1 cellular context compared by ENCODE assay signal in genomic region chr16:30491744-30492308, GRCh38.
TF ChIP-seq lines count a peak whose summit lies in the region.

No MANE protein-coding gene starts in this region.

TF ChIP-seq in GM12878, 131 proteins besides CTCF, POLR2A, EP300 and RAD21:
- no peak for TF ChIP-seq SIX5 (IDR thresholded peaks at IDR 0.05; ENCODE audit: low read depth, low read length, severe bottlenecking)
- TF ChIP-seq, protein P1, sequence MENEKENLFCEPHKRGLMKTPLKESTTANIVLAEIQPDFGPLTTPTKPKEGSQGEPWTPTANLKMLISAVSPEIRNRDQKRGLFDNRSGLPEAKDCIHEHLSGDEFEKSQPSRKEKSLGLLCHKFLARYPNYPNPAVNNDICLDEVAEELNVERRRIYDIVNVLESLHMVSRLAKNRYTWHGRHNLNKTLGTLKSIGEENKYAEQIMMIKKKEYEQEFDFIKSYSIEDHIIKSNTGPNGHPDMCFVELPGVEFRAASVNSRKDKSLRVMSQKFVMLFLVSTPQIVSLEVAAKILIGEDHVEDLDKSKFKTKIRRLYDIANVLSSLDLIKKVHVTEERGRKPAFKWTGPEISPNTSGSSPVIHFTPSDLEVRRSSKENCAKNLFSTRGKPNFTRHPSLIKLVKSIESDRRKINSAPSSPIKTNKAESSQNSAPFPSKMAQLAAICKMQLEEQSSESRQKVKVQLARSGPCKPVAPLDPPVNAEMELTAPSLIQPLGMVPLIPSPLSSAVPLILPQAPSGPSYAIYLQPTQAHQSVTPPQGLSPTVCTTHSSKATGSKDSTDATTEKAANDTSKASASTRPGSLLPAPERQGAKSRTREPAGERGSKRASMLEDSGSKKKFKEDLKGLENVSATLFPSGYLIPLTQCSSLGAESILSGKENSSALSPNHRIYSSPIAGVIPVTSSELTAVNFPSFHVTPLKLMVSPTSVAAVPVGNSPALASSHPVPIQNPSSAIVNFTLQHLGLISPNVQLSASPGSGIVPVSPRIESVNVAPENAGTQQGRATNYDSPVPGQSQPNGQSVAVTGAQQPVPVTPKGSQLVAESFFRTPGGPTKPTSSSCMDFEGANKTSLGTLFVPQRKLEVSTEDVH (IDR thresholded peaks at IDR 0.05; ENCODE audit: low read depth, partially characterized antibody): no peak
- no peak for TF ChIP-seq HDAC6 (IDR thresholded peaks at IDR 0.05; ENCODE audit: unreplicated experiment)
- TF ChIP-seq CEBPB (IDR thresholded peaks at IDR 0.05; ENCODE audit: borderline replicate concordance in 1 of 2, low read depth in 2 of 2, low read length in 2 of 2): no peak
- no peak for TF ChIP-seq MTA3 (IDR thresholded peaks at IDR 0.05; ENCODE audit: borderline replicate concordance, low read length)
- TF ChIP-seq RCOR1 (conservative IDR thresholded peaks at IDR 0.05; ENCODE audit: low read depth, low read length): no peak
- TF ChIP-seq RBBP5 (conservative IDR thresholded peaks at IDR 0.05): no peak
- no peak for TF ChIP-seq TARDBP (IDR thresholded peaks at IDR 0.05; ENCODE audit: borderline replicate concordance)
- no peak for TF ChIP-seq HDAC2 (IDR thresholded peaks at IDR 0.05)
- no peak for TF ChIP-seq USF2 (IDR thresholded peaks at IDR 0.05; ENCODE audit: borderline replicate concordance, low read depth, low read length)
- no peak for TF ChIP-seq WRNIP1 (IDR thresholded peaks at IDR 0.05; ENCODE audit: borderline replicate concordance, low read depth, low read length)
- no peak for TF ChIP-seq ZNF274 (IDR thresholded peaks at IDR 0.05; ENCODE audit: insufficient read depth, insufficient read length)
- no peak for TF ChIP-seq SMARCA5 (IDR thresholded peaks at IDR 0.05)
- no peak for TF ChIP-seq STAT1 (conservative IDR thresholded peaks at IDR 0.05)
- TF ChIP-seq, protein P2, sequence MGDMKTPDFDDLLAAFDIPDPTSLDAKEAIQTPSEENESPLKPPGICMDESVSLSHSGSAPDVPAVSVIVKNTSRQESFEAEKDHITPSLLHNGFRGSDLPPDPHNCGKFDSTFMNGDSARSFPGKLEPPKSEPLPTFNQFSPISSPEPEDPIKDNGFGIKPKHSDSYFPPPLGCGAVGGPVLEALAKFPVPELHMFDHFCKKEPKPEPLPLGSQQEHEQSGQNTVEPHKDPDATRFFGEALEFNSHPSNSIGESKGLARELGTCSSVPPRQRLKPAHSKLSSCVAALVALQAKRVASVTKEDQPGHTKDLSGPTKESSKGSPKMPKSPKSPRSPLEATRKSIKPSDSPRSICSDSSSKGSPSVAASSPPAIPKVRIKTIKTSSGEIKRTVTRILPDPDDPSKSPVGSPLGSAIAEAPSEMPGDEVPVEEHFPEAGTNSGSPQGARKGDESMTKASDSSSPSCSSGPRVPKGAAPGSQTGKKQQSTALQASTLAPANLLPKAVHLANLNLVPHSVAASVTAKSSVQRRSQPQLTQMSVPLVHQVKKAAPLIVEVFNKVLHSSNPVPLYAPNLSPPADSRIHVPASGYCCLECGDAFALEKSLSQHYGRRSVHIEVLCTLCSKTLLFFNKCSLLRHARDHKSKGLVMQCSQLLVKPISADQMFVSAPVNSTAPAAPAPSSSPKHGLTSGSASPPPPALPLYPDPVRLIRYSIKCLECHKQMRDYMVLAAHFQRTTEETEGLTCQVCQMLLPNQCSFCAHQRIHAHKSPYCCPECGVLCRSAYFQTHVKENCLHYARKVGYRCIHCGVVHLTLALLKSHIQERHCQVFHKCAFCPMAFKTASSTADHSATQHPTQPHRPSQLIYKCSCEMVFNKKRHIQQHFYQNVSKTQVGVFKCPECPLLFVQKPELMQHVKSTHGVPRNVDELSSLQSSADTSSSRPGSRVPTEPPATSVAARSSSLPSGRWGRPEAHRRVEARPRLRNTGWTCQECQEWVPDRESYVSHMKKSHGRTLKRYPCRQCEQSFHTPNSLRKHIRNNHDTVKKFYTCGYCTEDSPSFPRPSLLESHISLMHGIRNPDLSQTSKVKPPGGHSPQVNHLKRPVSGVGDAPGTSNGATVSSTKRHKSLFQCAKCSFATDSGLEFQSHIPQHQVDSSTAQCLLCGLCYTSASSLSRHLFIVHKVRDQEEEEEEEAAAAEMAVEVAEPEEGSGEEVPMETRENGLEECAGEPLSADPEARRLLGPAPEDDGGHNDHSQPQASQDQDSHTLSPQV (IDR thresholded peaks at IDR 0.05): no peak
- TF ChIP-seq ETV6 (conservative IDR thresholded peaks at IDR 0.05 in 1 of 2, IDR thresholded peaks at IDR 0.05 in 1 of 2; ENCODE audit: borderline replicate concordance in 1 of 2, low read depth in 1 of 2): no peak
- no peak for TF ChIP-seq RFX5 (IDR thresholded peaks at IDR 0.05; ENCODE audit: low read depth, low read length)
